1 cellular context compared by ENCODE assay signal in the genomic region with DNA sequence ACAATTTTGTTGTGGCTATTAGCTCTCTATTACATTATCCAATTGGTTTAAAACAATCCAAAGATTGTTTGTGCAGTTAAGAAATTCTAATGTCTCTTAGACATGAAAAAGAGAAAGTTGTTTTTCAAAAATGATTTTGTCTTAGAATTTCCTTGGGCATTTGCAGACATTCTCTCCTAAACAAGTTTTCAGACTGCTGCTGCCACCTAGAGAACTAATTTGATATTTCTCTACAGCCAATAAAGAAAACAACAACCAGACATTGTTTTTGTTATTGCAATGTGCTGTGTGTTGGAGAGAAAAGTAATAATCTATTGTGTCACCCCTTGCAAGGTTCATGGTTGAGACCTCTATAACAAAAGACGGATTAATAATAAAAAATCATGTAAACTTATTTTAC.
TF ChIP-seq lines count a peak whose summit lies in the region.

No MANE protein-coding gene starts in this region.

TF ChIP-seq in WTC11, 78 proteins besides CTCF, POLR2A, EP300 and RAD21 (continued from another document):
- TF ChIP-seq, protein P1, sequence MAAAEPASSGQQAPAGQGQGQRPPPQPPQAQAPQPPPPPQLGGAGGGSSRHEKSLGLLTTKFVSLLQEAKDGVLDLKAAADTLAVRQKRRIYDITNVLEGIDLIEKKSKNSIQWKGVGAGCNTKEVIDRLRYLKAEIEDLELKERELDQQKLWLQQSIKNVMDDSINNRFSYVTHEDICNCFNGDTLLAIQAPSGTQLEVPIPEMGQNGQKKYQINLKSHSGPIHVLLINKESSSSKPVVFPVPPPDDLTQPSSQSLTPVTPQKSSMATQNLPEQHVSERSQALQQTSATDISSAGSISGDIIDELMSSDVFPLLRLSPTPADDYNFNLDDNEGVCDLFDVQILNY (CRISPR knock-in tag; IDR thresholded peaks at IDR 0.05), result no peak
- TF ChIP-seq ZNF263 (CRISPR knock-in tag; IDR thresholded peaks at IDR 0.05; ENCODE audit: low read depth), result no peak
- TF ChIP-seq ELF4 (CRISPR knock-in tag; IDR thresholded peaks at IDR 0.05; ENCODE audit: low read depth), result no peak
- no peak for TF ChIP-seq ZNF121 (CRISPR knock-in tag; IDR thresholded peaks at IDR 0.05)
- no peak for TF ChIP-seq IRF2 (CRISPR knock-in tag; IDR thresholded peaks at IDR 0.05; ENCODE audit: borderline replicate concordance, low read depth)
- TF ChIP-seq, protein P2, sequence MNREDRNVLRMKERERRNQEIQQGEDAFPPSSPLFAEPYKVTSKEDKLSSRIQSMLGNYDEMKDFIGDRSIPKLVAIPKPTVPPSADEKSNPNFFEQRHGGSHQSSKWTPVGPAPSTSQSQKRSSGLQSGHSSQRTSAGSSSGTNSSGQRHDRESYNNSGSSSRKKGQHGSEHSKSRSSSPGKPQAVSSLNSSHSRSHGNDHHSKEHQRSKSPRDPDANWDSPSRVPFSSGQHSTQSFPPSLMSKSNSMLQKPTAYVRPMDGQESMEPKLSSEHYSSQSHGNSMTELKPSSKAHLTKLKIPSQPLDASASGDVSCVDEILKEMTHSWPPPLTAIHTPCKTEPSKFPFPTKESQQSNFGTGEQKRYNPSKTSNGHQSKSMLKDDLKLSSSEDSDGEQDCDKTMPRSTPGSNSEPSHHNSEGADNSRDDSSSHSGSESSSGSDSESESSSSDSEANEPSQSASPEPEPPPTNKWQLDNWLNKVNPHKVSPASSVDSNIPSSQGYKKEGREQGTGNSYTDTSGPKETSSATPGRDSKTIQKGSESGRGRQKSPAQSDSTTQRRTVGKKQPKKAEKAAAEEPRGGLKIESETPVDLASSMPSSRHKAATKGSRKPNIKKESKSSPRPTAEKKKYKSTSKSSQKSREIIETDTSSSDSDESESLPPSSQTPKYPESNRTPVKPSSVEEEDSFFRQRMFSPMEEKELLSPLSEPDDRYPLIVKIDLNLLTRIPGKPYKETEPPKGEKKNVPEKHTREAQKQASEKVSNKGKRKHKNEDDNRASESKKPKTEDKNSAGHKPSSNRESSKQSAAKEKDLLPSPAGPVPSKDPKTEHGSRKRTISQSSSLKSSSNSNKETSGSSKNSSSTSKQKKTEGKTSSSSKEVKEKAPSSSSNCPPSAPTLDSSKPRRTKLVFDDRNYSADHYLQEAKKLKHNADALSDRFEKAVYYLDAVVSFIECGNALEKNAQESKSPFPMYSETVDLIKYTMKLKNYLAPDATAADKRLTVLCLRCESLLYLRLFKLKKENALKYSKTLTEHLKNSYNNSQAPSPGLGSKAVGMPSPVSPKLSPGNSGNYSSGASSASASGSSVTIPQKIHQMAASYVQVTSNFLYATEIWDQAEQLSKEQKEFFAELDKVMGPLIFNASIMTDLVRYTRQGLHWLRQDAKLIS (CRISPR knock-in tag; IDR thresholded peaks at IDR 0.05; ENCODE audit: borderline replicate concordance), result no peak
